ENCODE assay signal across 15 cellular contexts in the genomic region with DNA sequence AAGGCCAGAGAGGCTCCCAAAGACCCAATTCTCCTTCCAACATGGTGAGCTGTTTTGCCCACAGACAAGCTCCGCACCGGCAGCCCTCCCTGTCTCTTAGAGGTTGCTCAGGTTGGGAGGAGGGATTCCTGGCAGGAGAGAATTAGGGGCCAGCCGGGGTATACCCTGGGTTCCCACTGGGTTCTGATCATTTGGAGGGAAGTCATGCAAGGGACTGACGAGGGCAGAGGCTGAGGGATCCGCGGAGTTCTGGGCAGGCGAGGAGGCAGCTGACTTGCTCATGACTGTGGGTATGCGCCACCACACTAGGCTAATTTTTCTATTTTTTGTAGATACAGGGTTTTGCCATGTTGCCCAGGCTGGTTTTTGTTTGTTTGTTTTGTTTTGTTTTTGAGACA. TPM values are rescaled to one million over a fixed set of nuclear protein-coding genes. Genes with fewer than 3 reads are reported as not detected.
A peak's percentile ranks its signal among the peaks of the same experiment; 100 is the strongest.
DNase-seq lines count a peak whose midpoint lies in the region; ATAC-seq and TF ChIP-seq lines count a peak whose summit lies in the region.
"Had no signal": no experiment of that assay in that cellular context is flagged by ENCODE, and none has a peak within 500 bp of the region (broad histone marks: within the 10 kb centered on the region; RNA-seq: fewer than 3 reads in every experiment).

No MANE protein-coding gene starts in this region.

- ATAC-seq in IMR-90 (ENCODE audit: low read depth) (no peak), right cardiac atrium (no peak), GM21423 (IDR thresholded peaks at IDR 0.05; ENCODE audit: unreplicated experiment) (no peak), GM21529 (IDR thresholded peaks at IDR 0.05; ENCODE audit: unreplicated experiment) (no peak)
- ATAC-seq: K562 had no signal

- BruUV-seq in IMR-90 (replicated peaks; lab: Mats Ljungman, UMichigan), result no TSS peak

- H3K9ac ChIP-seq in IMR-90 (ENCODE audit: low read depth, low read length), result no peak overlapping the region

- H3K4me1 ChIP-seq in IMR-90 (ENCODE audit: control insufficient read depth, insufficient read depth, low read length) (peaks cover 16% of the 10 kb centered on the region), breast epithelium (peaks cover 4% of the 10 kb centered on the region in 2 donors), right cardiac atrium (ENCODE audit: control insufficient read depth, insufficient read depth, low read length) (peaks cover 41% of the 10 kb centered on the region), stomach (peaks cover 24 to 64% (median 46%) of the 10 kb centered on the region in 4 donors)
- H3K4me1 ChIP-seq: BE2C had no signal

- H3K4ac ChIP-seq in IMR-90 (ENCODE audit: low read depth, low read length), result no peak overlapping the region

- WGBS in IMR-90 (ENCODE audit: extremely low coverage in 2 of 2, insufficient read length in 1 of 2), 2 experiments, result no CpG with 5 or more reads among the region's 8 CpGs
- WGBS in right cardiac atrium, result 70% methylated on average over 8 of the region's 8 CpGs
- WGBS in stomach, 5 donors, result 81 to 92% (median 90%) methylated on average over 8 of the region's 8 CpGs

- no peak for TF ChIP-seq EP300 in stomach (IDR thresholded peaks at IDR 0.05)

- POLR2A ChIA-PET in IMR-90 (lab: Charles Lee; ENCODE audit: unreplicated experiment), result no interaction called here

- peaks cover 4% of the 10 kb centered on the region for H4K20me1 ChIP-seq in IMR-90 (ENCODE audit: insufficient read depth, low read length)

- H2BK15ac ChIP-seq in IMR-90 (ENCODE audit: low read depth, low read length), result no peak overlapping the region

- TF ChIP-seq POLR2A in IMR-90 (IDR thresholded peaks at IDR 0.05; ENCODE audit: low read depth, low read length), result no peak
- no peak for TF ChIP-seq POLR2A in breast epithelium (IDR thresholded peaks at IDR 0.05)
- TF ChIP-seq POLR2A in stomach (IDR thresholded peaks at IDR 0.05), result no peak

- H4K8ac ChIP-seq in IMR-90 (ENCODE audit: low read depth in 2 of 2, low read length in 2 of 2), result no peak overlapping the region

- H2AK9ac ChIP-seq in IMR-90 (replicated peaks; ENCODE audit: low read depth, low read length, poor library complexity), result peak overlapping the region; percentile 67

- in situ Hi-C loops in IMR-90 (cut with MboI; ENCODE audit: low sequenced_read_pairs), result no loop called here

- H3K23ac ChIP-seq in IMR-90 (ENCODE audit: low read depth, low read length), result no peak overlapping the region

- no peak overlapping the region for H3K18ac ChIP-seq in IMR-90 (ENCODE audit: low read depth, low read length)

- intact Hi-C loops in IMR-90 (cut with micrococcal nuclease) (no loop called here), breast epithelium (cut with DNase I; ENCODE audit: low total_unique reads) (no loop called here), right cardiac atrium (cut with DNase I) (loop anchor here in 1 of 4 donors (5.0 kb wide), 1 partner anchor 43 kb away; no protein-coding TSS in a partner anchor), stomach (cut with DNase I; ENCODE audit: low total_unique reads) (no loop called here)

- no peak overlapping the region for H2BK20ac ChIP-seq in IMR-90 (ENCODE audit: low read depth, low read length)

- H3K79me1 ChIP-seq in IMR-90 (ENCODE audit: low read depth in 1 of 2, low read length in 2 of 2), result peaks cover 12 to 47% of the 10 kb centered on the region in 2 experiments

- no peak for TF ChIP-seq RAD21 in IMR-90 (IDR thresholded peaks at IDR 0.05; ENCODE audit: low read length)

- no peak overlapping the region for H3K56ac ChIP-seq in IMR-90 (ENCODE audit: extremely low read depth, insufficient read depth, low read length)

- H2AK5ac ChIP-seq in IMR-90 (ENCODE audit: low read depth, low read length), result 0 out of 2 replicates have a peak overlapping the region, but pooled peaks have one; percentile 18

- no peak overlapping the region for H2AFZ ChIP-seq in IMR-90 (replicated peaks; ENCODE audit: low read length, poor library complexity)

- dilution Hi-C loops in IMR-90 (cut with HindIII; ENCODE audit: low sequenced_read_pairs, unreplicated experiment), result no loop called here

- no peaks in the 10 kb centered on the region for H3K9me3 ChIP-seq in IMR-90 (ENCODE audit: control insufficient read depth, insufficient read depth, low read length)
- no peaks in the 10 kb centered on the region for H3K9me3 ChIP-seq in breast epithelium
- no peaks in the 10 kb centered on the region for H3K9me3 ChIP-seq in right cardiac atrium (ENCODE audit: control insufficient read depth, low read length)
- no peaks in the 10 kb centered on the region for H3K9me3 ChIP-seq in stomach
- H3K9me3 ChIP-seq: BE2C had no signal

- H3K36me3 ChIP-seq in IMR-90 (ENCODE audit: control insufficient read depth, insufficient read depth, low read length), result no peaks in the 10 kb centered on the region
- H3K36me3 ChIP-seq in breast epithelium, result no peaks in the 10 kb centered on the region
- H3K36me3 ChIP-seq in stomach, result no peaks in the 10 kb centered on the region
- H3K36me3 ChIP-seq: BE2C had no signal

- TF ChIP-seq CTCF in IMR-90 (conservative IDR thresholded peaks at IDR 0.05; ENCODE audit: low read depth, low read length) (no peak), breast epithelium (IDR thresholded peaks at IDR 0.05) (no peak), stomach (IDR thresholded peaks at IDR 0.05) (no peak)

- no peak overlapping the region for H2BK120ac ChIP-seq in IMR-90 (ENCODE audit: low read depth, low read length)

- H2BK5ac ChIP-seq in IMR-90 (ENCODE audit: low read depth, low read length, poor library complexity, severe bottlenecking), result no peak overlapping the region

- H4K91ac ChIP-seq in IMR-90 (ENCODE audit: insufficient read depth, low read depth, low read length), result no peak overlapping the region

- no peaks in the 10 kb centered on the region; the same call in 1 of the 2 replicates for H3K9me1 ChIP-seq in IMR-90 (ENCODE audit: insufficient read depth, low read length)

- H3K27ac ChIP-seq in IMR-90 (ENCODE audit: insufficient read depth, low read length), result no peak overlapping the region
- peak overlapping the region; percentile 47 to 83 for H3K27ac ChIP-seq in breast epithelium
- H3K27ac ChIP-seq in right cardiac atrium (ENCODE audit: low read length), result peak overlapping the region; percentile 6
- peak overlapping the region in 3 of 5 donors; percentile 24 to 87 (median 82) for H3K27ac ChIP-seq in stomach

- CTCF ChIA-PET in IMR-90 (lab: Yijun Ruan, JAX), result interaction anchor here (1.5 kb wide), 1 partner anchor 49 kb away, joined by 6 read pairs; no protein-coding TSS in a partner anchor

- no peak overlapping the region for H3K4me3 ChIP-seq in IMR-90 (ENCODE audit: insufficient read depth, low read depth, low read length)
- peak overlapping the region in 2 of 3 donors; percentile 17 to 50 for H3K4me3 ChIP-seq in breast epithelium
- H3K4me3 ChIP-seq in right cardiac atrium (ENCODE audit: low read length), result no peak overlapping the region
- peak overlapping the region in 1 of 4 donors; percentile 0 for H3K4me3 ChIP-seq in stomach
- H3K4me3 ChIP-seq: K562 had no signal

- DNase-seq in IMR-90, result no peak
- no peak for DNase-seq in breast epithelium (ENCODE audit: low spot score in 2 of 2)
- DNase-seq in right cardiac atrium, result no peak
- no peak for DNase-seq in stomach
- no peak for DNase-seq in NCI-H748 treated with DMSO at 0.1 percent for 48 hours (lab: John Stamatoyannopoulos, UW)
- DNase-seq in amniotic stem cell (lab: John Stamatoyannopoulos, UW), result no peak
- DNase-seq: activated CD4-positive, CD25-positive, alpha-beta regulatory T cell; activated naive CD4-positive, alpha-beta T cell; NCI-H1417 treated with DMSO at 0.1 percent for 48 hours; nephron progenitor cell; stimulated activated naive CD4-positive, alpha-beta T cell treated with Interleukin-2 at 50 U/mL for 16 hours had no signal

- H3K27me3 ChIP-seq in IMR-90 (ENCODE audit: control insufficient read depth, insufficient read depth, low read length) (no peaks in the 10 kb centered on the region), breast epithelium (no peaks in the 10 kb centered on the region), right cardiac atrium (ENCODE audit: control insufficient read depth, insufficient read depth) (no peaks in the 10 kb centered on the region), stomach (no peaks in the 10 kb centered on the region)
- H3K27me3 ChIP-seq: BE2C had no signal

- no peak overlapping the region for H3K14ac ChIP-seq in IMR-90 (replicated peaks; ENCODE audit: low read depth, low read length)

- no peak overlapping the region for H3K4me2 ChIP-seq in IMR-90 (ENCODE audit: low read depth, low read length)

- H4K5ac ChIP-seq in IMR-90 (ENCODE audit: low read depth, low read length), result no peak overlapping the region

TF ChIP-seq in IMR-90, 13 proteins besides CTCF, POLR2A, EP300 and RAD21 (continues in another document):
- TF ChIP-seq CEBPB (IDR thresholded peaks at IDR 0.05; ENCODE audit: low read depth, low read length), result no peak
- TF ChIP-seq RCOR1 (IDR thresholded peaks at IDR 0.05; ENCODE audit: insufficient replicate concordance, low read length), result no peak
- no peak for TF ChIP-seq SMC3 (IDR thresholded peaks at IDR 0.05; ENCODE audit: low read depth, low read length)
- no peak for TF ChIP-seq RFX5 (IDR thresholded peaks at IDR 0.05; ENCODE audit: low read depth, low read length)
- TF ChIP-seq MAZ (IDR thresholded peaks at IDR 0.05; ENCODE audit: borderline replicate concordance, low read depth, low read length), result no peak
- TF ChIP-seq BHLHE40 (IDR thresholded peaks at IDR 0.05; ENCODE audit: low read depth, low read length), result no peak
- no peak for TF ChIP-seq NFE2L2 (IDR thresholded peaks at IDR 0.05; ENCODE audit: low read depth, low read length)
- no peak for TF ChIP-seq CHD1 (IDR thresholded peaks at IDR 0.05; ENCODE audit: low read depth, low read length)

RNA-seq across cellular contexts. Expression of gene ST3GAL4, which starts 4.6 kb away (rescaled TPM):
- total RNA-seq in IMR-90 (2012; rRNA removed), result 12.5 and 17.0 TPM in 2 replicates
- polyA plus RNA-seq in IMR-90 (2012; rRNA removed), result 18.3 and 19.7 TPM in 2 replicates
- polyA plus RNA-seq in IMR-90 (2012; cell fraction: cytosol; rRNA removed), result 19.6 and 25.9 TPM in 2 replicates
- polyA plus RNA-seq in IMR-90 (2012; cell fraction: nucleus; rRNA removed; ENCODE audit: low replicate concordance), result 12.5 and 20.7 TPM in 2 replicates
- total RNA-seq in breast epithelium, result 10 to 100 TPM; 17.6 to 36.2 (median 32.8) TPM
- 10 to 100 TPM; 57.3 to 96.9 (median 65.4) TPM for total RNA-seq in right cardiac atrium
- 57.5 TPM for polyA plus RNA-seq in right cardiac atrium
- 10 to 100 TPM in 3 of 5 donors, 1 to 10 TPM in 1, not detected in 1; 9.9 to 31.0 (median 18.4) TPM for total RNA-seq in stomach
- polyA plus RNA-seq in stomach, result 10 to 100 TPM; 12.5 to 26.0 (median 15.7) TPM

RNA-seq across cellular contexts. Expression of gene DCPS, which starts 56.2 kb away (rescaled TPM):
- total RNA-seq in IMR-90 (2012; rRNA removed) (18.6 and 19.7 TPM in 2 replicates), breast epithelium (10 to 100 TPM in 1 of 3 donors, 1 to 10 TPM in 2; 8.8 to 11.7 (median 9.6) TPM), right cardiac atrium (10 to 100 TPM in 3 of 4 donors, 1 to 10 TPM in 1; 9.9 to 14.9 (median 10.4) TPM), stomach (10 to 100 TPM in 2 of 5 donors, 1 to 10 TPM in 3; 1.8 to 60.3 (median 5.9) TPM)
- polyA plus RNA-seq in IMR-90 (2012; rRNA removed) (34.8 and 35.0 TPM in 2 replicates), right cardiac atrium (10.6 TPM), stomach (10 to 100 TPM; 10.5 to 21.2 (median 14.7) TPM)
- polyA plus RNA-seq in IMR-90 (2012; cell fraction: cytosol; rRNA removed), result 26.7 and 31.4 TPM in 2 replicates
- polyA plus RNA-seq in IMR-90 (2012; cell fraction: nucleus; rRNA removed; ENCODE audit: low replicate concordance), result 12.2 and 12.5 TPM in 2 replicates

Comparison
In these comparisons a context has a peak if more than half of its experiments do, and no peak if none do; other contexts are left out.
1. H3K4me3 ChIP-seq: peak in breast epithelium (2 of 3); none in IMR-90 (single experiment) and right cardiac atrium (single experiment).